10 cellular contexts compared by ENCODE assay signal in genomic region chr3:119639494-119640350, GRCh38. TPM values are rescaled to one million over a fixed set of nuclear protein-coding genes. Genes with fewer than 3 reads are reported as not detected.
A peak's percentile ranks its signal among the peaks of the same experiment; 100 is the strongest.
DNase-seq lines count a peak whose midpoint lies in the region; ATAC-seq lines count a peak whose summit lies in the region.
"Had no signal": no experiment of that assay in that cellular context is flagged by ENCODE, and none has a peak within 500 bp of the region (broad histone marks: within the 10 kb centered on the region; RNA-seq: fewer than 3 reads in every experiment).

No MANE protein-coding gene starts in this region.

- peaks cover 27% of the 10 kb centered on the region for H3K36me3 Mint-ChIP-seq in activated CD4-positive, alpha-beta memory T cell treated with anti-CD3 and anti-CD28 coated beads, Interleukin-2, amount 10 ng/mL, durations not matched to agents 7 days and 5 days (ENCODE audit: low read depth)

- no peak overlapping the region for H3K4me3 Mint-ChIP-seq in activated CD4-positive, alpha-beta memory T cell treated with anti-CD3 and anti-CD28 coated beads, Interleukin-2, amount 10 ng/mL, durations not matched to agents 7 days and 5 days

- no peak for ATAC-seq in HG02588 (IDR thresholded peaks at IDR 0.05; ENCODE audit: unreplicated experiment)

- peak; percentile 39 for DNase-seq in stimulated activated CD4-positive, alpha-beta T cell treated with anti-CD3 and anti-CD28 coated beads, Interleukin-1b, Interleukin-23, amount 100 ng/mL, for 48 hours
- no peak for DNase-seq in stimulated activated CD4-positive, alpha-beta T cell treated with anti-CD3 and anti-CD28 coated beads, Interleukin-4, amount 100 ng/mL, for 4 hours
- DNase-seq in activated CD4-positive, alpha-beta memory T cell treated with anti-CD3 and anti-CD28 coated beads, Interleukin-2, amount 10 ng/mL, durations not matched to agents 7 days and 5 days = peak; percentile 28
- DNase-seq in kidney tubule cell (ENCODE audit: low spot score) (peak; percentile 34), nucleus accumbens (lab: John Stamatoyannopoulos, UW) (no peak), hippocampal formation (lab: John Stamatoyannopoulos, UW) (no peak), glomerular visceral epithelial cell (ENCODE audit: extremely low spot score) (no peak)
- DNase-seq: NCI-H1436 treated with DMSO at 0.1 percent for 48 hours had no signal

- peaks cover 3% of the 10 kb centered on the region for H3K9me3 Mint-ChIP-seq in activated CD4-positive, alpha-beta memory T cell treated with anti-CD3 and anti-CD28 coated beads, Interleukin-2, amount 10 ng/mL, durations not matched to agents 7 days and 5 days

- H3K27ac Mint-ChIP-seq in activated CD4-positive, alpha-beta memory T cell treated with anti-CD3 and anti-CD28 coated beads, Interleukin-2, amount 10 ng/mL, durations not matched to agents 7 days and 5 days = peak overlapping the region; percentile 95

- CTCF ChIA-PET in activated CD4-positive, alpha-beta memory T cell treated with anti-CD3 and anti-CD28 coated beads, Interleukin-2, amount 10 ng/mL, durations not matched to agents 7 days and 5 days (lab: Charles Lee) = interaction anchor here (0.8 kb wide), 1 partner anchor 37 kb away, joined by 3 read pairs; the partner anchor contains the start of gene COX17

- H3K4me1 Mint-ChIP-seq in activated CD4-positive, alpha-beta memory T cell treated with anti-CD3 and anti-CD28 coated beads, Interleukin-2, amount 10 ng/mL, durations not matched to agents 7 days and 5 days = peaks cover 56% of the 10 kb centered on the region

- H3K27me3 Mint-ChIP-seq in activated CD4-positive, alpha-beta memory T cell treated with anti-CD3 and anti-CD28 coated beads, Interleukin-2, amount 10 ng/mL, durations not matched to agents 7 days and 5 days = no peaks in the 10 kb centered on the region
- H3K27me3 Mint-ChIP-seq: CD4-positive, alpha-beta memory T cell had no signal

- POLR2A ChIA-PET in activated CD4-positive, alpha-beta memory T cell treated with anti-CD3 and anti-CD28 coated beads, Interleukin-2, amount 10 ng/mL, durations not matched to agents 7 days and 5 days (lab: Charles Lee) = interaction anchor here (1.7 kb wide), 1 partner anchor 37 kb away, joined by 10 read pairs; the partner anchor contains the start of gene COX17

RNA-seq across cellular contexts. Expression of gene POPDC2, which starts 20.7 kb away (rescaled TPM):
- total RNA-seq in activated CD4-positive, alpha-beta memory T cell treated with anti-CD3 and anti-CD28 coated beads, Interleukin-2, amount 10 ng/mL, durations not matched to agents 7 days and 5 days = 1 to 10 TPM; 2.4 to 3.2 TPM

RNA-seq across cellular contexts. Expression of gene COX17, which starts 37.5 kb away (rescaled TPM):
- total RNA-seq in activated CD4-positive, alpha-beta memory T cell treated with anti-CD3 and anti-CD28 coated beads, Interleukin-2, amount 10 ng/mL, durations not matched to agents 7 days and 5 days = 10 to 100 TPM; 63.7 to 69.8 TPM

RNA-seq across cellular contexts. Expression of gene PLA1A, which starts 42.0 kb away (rescaled TPM):
- under 1 TPM in 1 of 2 experiments, not detected in 1; 0.25 TPM for total RNA-seq in activated CD4-positive, alpha-beta memory T cell treated with anti-CD3 and anti-CD28 coated beads, Interleukin-2, amount 10 ng/mL, durations not matched to agents 7 days and 5 days
- total RNA-seq: CD4-positive, alpha-beta memory T cell had no signal

Comparison
In these comparisons a context has a peak if more than half of its experiments do, and no peak if none do; other contexts are left out.
1. DNase-seq: peak in stimulated activated CD4-positive, alpha-beta T cell treated with anti-CD3 and anti-CD28 coated beads, Interleukin-1b, Interleukin-23, amount 100 ng/mL, for 48 hours (single experiment), activated CD4-positive, alpha-beta memory T cell treated with anti-CD3 and anti-CD28 coated beads, Interleukin-2, amount 10 ng/mL, durations not matched to agents 7 days and 5 days (single experiment) and kidney tubule cell (single experiment); none in stimulated activated CD4-positive, alpha-beta T cell treated with anti-CD3 and anti-CD28 coated beads, Interleukin-4, amount 100 ng/mL, for 4 hours (0 of 2), nucleus accumbens (0 of 56), hippocampal formation (0 of 2) and glomerular visceral epithelial cell (single experiment).